ENCODE assay signal across 1 cellular context in genomic region chr10:22341936-22342222, GRCh38.
TF ChIP-seq lines count a peak whose summit lies in the region.

No MANE protein-coding gene starts in this region.

TF ChIP-seq in H1, 55 proteins besides CTCF, POLR2A, EP300 and RAD21:
- peak; percentile 25; the same call in 1 of the 2 replicates for TF ChIP-seq CBX8 (IDR thresholded peaks at IDR 0.05; ENCODE audit: borderline replicate concordance, low read depth, low read length)
- no peak for TF ChIP-seq RFX5 (IDR thresholded peaks at IDR 0.05; ENCODE audit: borderline replicate concordance, low read depth, low read length)
